1 cellular context compared by ENCODE assay signal in the genomic region with DNA sequence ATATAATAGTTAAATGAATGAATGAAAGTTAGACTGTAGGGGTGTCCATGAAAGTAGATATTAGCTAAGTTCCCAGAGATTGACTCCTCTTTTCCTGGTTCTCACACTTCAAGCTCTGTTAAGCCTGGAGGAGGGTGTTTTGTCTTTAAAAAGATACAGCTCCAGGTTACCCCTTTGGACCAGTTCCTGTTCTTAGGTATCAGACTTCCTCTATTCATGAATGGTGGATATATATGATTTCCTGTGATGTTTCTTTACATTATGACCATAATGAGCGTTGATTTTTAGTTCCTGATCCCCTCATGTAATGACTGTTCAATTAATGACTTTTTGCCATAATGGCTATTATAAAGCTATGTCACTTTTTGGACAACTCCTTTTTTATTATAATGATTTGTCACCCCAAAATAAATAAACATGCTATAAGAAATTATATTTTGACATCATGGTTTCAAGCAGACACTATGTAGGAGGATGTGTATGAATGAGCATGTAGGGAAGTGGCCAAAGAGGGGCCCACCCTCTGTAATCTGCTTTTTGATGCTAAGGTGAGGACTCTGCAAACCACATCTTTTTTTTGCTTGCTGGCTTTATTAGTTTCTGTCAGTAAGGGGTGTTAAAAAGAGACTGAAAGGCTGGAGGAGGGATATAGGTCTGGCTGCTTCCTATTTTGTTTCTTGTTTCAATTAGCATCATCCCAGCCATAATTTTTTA. TPM values are rescaled to one million over a fixed set of nuclear protein-coding genes. Genes with fewer than 3 reads are reported as not detected.
"Had no signal": no experiment of that assay in that cellular context is flagged by ENCODE, and none has a peak within 500 bp of the region (broad histone marks: within the 10 kb centered on the region; RNA-seq: fewer than 3 reads in every experiment).

No MANE protein-coding gene starts in this region.

RNA-seq across cellular contexts. Expression of gene FCGR1A, which starts 18.2 kb away (rescaled TPM):
- total RNA-seq: G401 had no signal
